In the genomic region with DNA sequence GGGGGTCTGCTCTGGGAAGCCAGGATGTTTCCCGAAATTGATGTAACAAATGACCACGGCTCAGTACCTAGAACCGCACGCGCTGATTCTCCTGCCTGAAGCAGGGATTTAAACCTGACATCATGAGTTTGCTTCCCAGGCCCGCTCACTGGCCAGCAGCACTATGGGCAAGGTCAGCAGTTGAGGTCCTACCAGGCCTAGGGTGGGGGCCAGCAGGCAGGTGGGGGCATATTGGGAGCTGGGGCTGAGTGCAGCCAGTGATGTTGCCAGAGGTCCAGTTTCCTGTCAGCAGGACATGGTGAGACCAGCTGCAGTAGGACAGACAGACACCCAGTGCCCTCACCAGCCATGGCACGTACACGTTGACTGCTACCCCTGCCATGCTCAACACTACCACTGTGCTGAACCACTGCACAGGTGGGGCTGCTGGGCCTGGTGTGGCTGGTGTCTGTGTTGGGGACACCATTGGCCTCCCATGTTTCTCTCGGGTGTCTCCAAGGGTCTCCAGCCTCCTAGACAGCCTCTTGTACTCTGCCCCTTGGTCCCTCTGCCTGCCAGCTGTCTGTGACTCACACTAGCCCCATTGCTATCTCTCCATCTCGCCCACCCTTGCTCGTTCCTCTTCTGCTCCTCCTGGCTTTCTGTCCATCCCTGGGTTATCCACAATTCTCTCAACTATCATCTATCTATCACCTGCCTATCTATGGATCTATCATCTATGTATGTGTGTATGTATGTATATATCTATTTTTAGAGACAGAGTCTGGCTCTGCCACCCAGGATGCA, we compare ENCODE assay signal across 1 cellular context.
TF ChIP-seq lines count a peak whose summit lies in the region.

No MANE protein-coding gene starts in this region.

TF ChIP-seq in HCT116, 20 proteins besides CTCF, POLR2A, EP300 and RAD21:
- no peak for TF ChIP-seq SRF (IDR thresholded peaks at IDR 0.05; ENCODE audit: low read depth)
- TF ChIP-seq POLR2AphosphoS5 (IDR thresholded peaks at IDR 0.05; ENCODE audit: low read depth, low read length) = peak; percentile 54; the same call in 1 of the 2 replicates
